Comparison of ENCODE assay signal across 8 cellular contexts in the genomic region with DNA sequence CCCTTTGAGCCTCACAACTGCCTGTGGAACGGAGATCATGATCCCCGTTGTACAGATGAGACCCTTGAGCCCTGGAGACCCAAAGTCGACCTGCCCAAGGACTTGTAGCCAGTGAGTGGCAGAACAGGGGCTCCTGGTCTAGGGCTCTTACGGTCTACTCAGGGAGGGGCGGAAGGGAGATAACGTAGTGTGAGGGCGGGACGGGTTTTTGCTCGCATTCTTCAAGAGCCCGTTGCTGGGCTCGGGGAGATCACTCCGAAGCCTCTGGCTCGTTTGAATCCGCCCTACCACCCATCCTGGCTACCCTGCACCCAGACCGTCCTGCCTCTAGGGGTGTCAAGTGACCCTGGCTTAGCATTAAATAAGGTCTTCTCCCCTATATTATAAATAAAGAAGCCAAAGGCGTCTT. TPM values are rescaled to one million over a fixed set of nuclear protein-coding genes. Genes with fewer than 3 reads are reported as not detected.
A peak's percentile ranks its signal among the peaks of the same experiment; 100 is the strongest.
DNase-seq lines count a peak whose midpoint lies in the region; ATAC-seq and FAIRE-seq lines count a peak whose summit lies in the region.

No MANE protein-coding gene starts in this region.

- H3K4me3 ChIP-seq in CD4-positive, CD25-positive, alpha-beta regulatory T cell (ENCODE audit: low read depth, low read length), result peak overlapping the region; percentile 79

- H3K27ac Mint-ChIP-seq in CD4-positive, CD25-positive, alpha-beta regulatory T cell, result peak overlapping the region in 2 of 3 donors; percentile 34 to 99
- peak overlapping the region; percentile 94 for H3K27ac Mint-ChIP-seq in T-helper 17 cell
- peak overlapping the region; percentile 97 for H3K27ac Mint-ChIP-seq in central memory CD8-positive, alpha-beta T cell (ENCODE audit: low read depth)

- peak; percentile 20 to 86 (median 53) for DNase-seq in CD4-positive, CD25-positive, alpha-beta regulatory T cell
- peak; percentile 47 for DNase-seq in HTR-8/SVneo (ENCODE audit: insufficient read length, low spot score)
- DNase-seq in T-helper 17 cell, result peak in 2 of 3 donors; percentile 13 to 32
- DNase-seq in central memory CD8-positive, alpha-beta T cell (ENCODE audit: low spot score in 2 of 2), result peak in 1 of 2 donors; percentile 40
- DNase-seq in kidney tubule cell (ENCODE audit: low spot score), result peak; percentile 63
- peak; percentile 16 for DNase-seq in stimulated activated CD4-positive, alpha-beta T cell treated with anti-CD3 and anti-CD28 coated beads, Interleukin-4, amount 100 ng/mL, for 1 hour

- no peak for FAIRE-seq in HTR-8/SVneo (lab: Jason Lieb, UNC)

- no peaks in the 10 kb centered on the region for H3K9me3 ChIP-seq in CD4-positive, CD25-positive, alpha-beta regulatory T cell (ENCODE audit: control insufficient read depth in 2 of 2, low read length in 2 of 2)
- H3K9me3 ChIP-seq in T-helper 17 cell (ENCODE audit: control insufficient read depth, low read length, poor library complexity, severe bottlenecking), result no peaks in the 10 kb centered on the region

- no peaks in the 10 kb centered on the region for H3K9me3 Mint-ChIP-seq in CD4-positive, CD25-positive, alpha-beta regulatory T cell
- H3K9me3 Mint-ChIP-seq in central memory CD8-positive, alpha-beta T cell, result no peaks in the 10 kb centered on the region

- H3K4me3 Mint-ChIP-seq in CD4-positive, CD25-positive, alpha-beta regulatory T cell, result peak overlapping the region; percentile 86 to 96 (median 92)
- H3K4me3 Mint-ChIP-seq in T-helper 17 cell, result peak overlapping the region; percentile 83
- H3K4me3 Mint-ChIP-seq in central memory CD8-positive, alpha-beta T cell, result peak overlapping the region; percentile 82

- peaks cover 7% of the 10 kb centered on the region for H3K36me3 Mint-ChIP-seq in CD4-positive, CD25-positive, alpha-beta regulatory T cell
- H3K36me3 Mint-ChIP-seq in T-helper 17 cell (ENCODE audit: low read depth), result no peaks in the 10 kb centered on the region
- peaks cover 31% of the 10 kb centered on the region for H3K36me3 Mint-ChIP-seq in central memory CD8-positive, alpha-beta T cell (ENCODE audit: insufficient read depth)

- peak; percentile 3 to 10 for ATAC-seq in CD4-positive, CD25-positive, alpha-beta regulatory T cell (ENCODE audit: low read depth in 2 of 2)
- peak; percentile 25 for ATAC-seq in GM19395 (IDR thresholded peaks at IDR 0.05; ENCODE audit: unreplicated experiment)
- peak; percentile 12 for ATAC-seq in T-helper 17 cell
- peak; percentile 26 for ATAC-seq in central memory CD8-positive, alpha-beta T cell (replicated peaks; ENCODE audit: extremely low read depth, poor library complexity, severe bottlenecking)
- ATAC-seq in HG03521 (IDR thresholded peaks at IDR 0.05; ENCODE audit: unreplicated experiment), result no peak

- peak overlapping the region; percentile 92 for H3K27ac ChIP-seq in CD4-positive, CD25-positive, alpha-beta regulatory T cell (ENCODE audit: insufficient read depth, low read length, poor library complexity, severe bottlenecking)

- H3K4me1 ChIP-seq in CD4-positive, CD25-positive, alpha-beta regulatory T cell (ENCODE audit: control insufficient read depth, insufficient read depth, low read length, poor library complexity, severe bottlenecking), result peaks cover 46% of the 10 kb centered on the region

- H3K36me3 ChIP-seq in CD4-positive, CD25-positive, alpha-beta regulatory T cell (ENCODE audit: control insufficient read depth, insufficient read depth, low read length), result peaks cover 5% of the 10 kb centered on the region

- peaks cover 2% of the 10 kb centered on the region for H3K27me3 ChIP-seq in CD4-positive, CD25-positive, alpha-beta regulatory T cell (ENCODE audit: control insufficient read depth, insufficient read depth, low read length)

- peaks cover 18 to 68% (median 48%) of the 10 kb centered on the region in 4 donors for H3K4me1 Mint-ChIP-seq in CD4-positive, CD25-positive, alpha-beta regulatory T cell
- H3K4me1 Mint-ChIP-seq in T-helper 17 cell, result peaks cover 40% of the 10 kb centered on the region
- H3K4me1 Mint-ChIP-seq in central memory CD8-positive, alpha-beta T cell, result peaks cover 59% of the 10 kb centered on the region

- peaks cover 27% of the 10 kb centered on the region for H3K27me3 Mint-ChIP-seq in CD4-positive, CD25-positive, alpha-beta regulatory T cell
- H3K27me3 Mint-ChIP-seq in T-helper 17 cell, result peaks cover under 1% of the 10 kb centered on the region
- peaks cover 9% of the 10 kb centered on the region for H3K27me3 Mint-ChIP-seq in central memory CD8-positive, alpha-beta T cell

RNA-seq across cellular contexts. Expression of a gene that starts 0.6 kb away (rescaled TPM):
- 183 TPM for total RNA-seq in CD4-positive, CD25-positive, alpha-beta regulatory T cell
- 10 to 100 TPM; 23.4 to 34.1 (median 27.0) TPM for polyA plus RNA-seq in CD4-positive, CD25-positive, alpha-beta regulatory T cell
- total RNA-seq in T-helper 17 cell, result 100 to 1,000 TPM; 200 to 224 TPM

RNA-seq across cellular contexts. Expression of a gene that starts 37.5 kb away (rescaled TPM):
- 4.1 TPM for total RNA-seq in CD4-positive, CD25-positive, alpha-beta regulatory T cell
- polyA plus RNA-seq in CD4-positive, CD25-positive, alpha-beta regulatory T cell, result under 1 TPM in 1 of 4 donors, not detected in 3; 0.18 TPM
- total RNA-seq in T-helper 17 cell, result 10 to 100 TPM in 1 of 2 donors, 1 to 10 TPM in 1; 7.6 to 10.2 TPM

RNA-seq across cellular contexts. Expression of a gene that starts 43.0 kb away (rescaled TPM):
- 8.1 TPM for total RNA-seq in CD4-positive, CD25-positive, alpha-beta regulatory T cell
- polyA plus RNA-seq in CD4-positive, CD25-positive, alpha-beta regulatory T cell, result 10 to 100 TPM in 3 of 4 donors, 1 to 10 TPM in 1; 9.2 to 18.4 (median 13.6) TPM
- 10 to 100 TPM in 1 of 2 donors, 1 to 10 TPM in 1; 7.9 to 12.6 TPM for total RNA-seq in T-helper 17 cell

RNA-seq across cellular contexts. Expression of a gene that starts 59.2 kb away (rescaled TPM):
- 1.8 TPM for total RNA-seq in CD4-positive, CD25-positive, alpha-beta regulatory T cell
- polyA plus RNA-seq in CD4-positive, CD25-positive, alpha-beta regulatory T cell, result not detected
- total RNA-seq in T-helper 17 cell, result 1 to 10 TPM; 3.1 to 3.2 TPM
